8 cellular contexts compared by ENCODE assay signal in genomic region chr2:55617160-55618024, GRCh38.
DNase-seq lines count a peak whose midpoint lies in the region; ATAC-seq, FAIRE-seq and TF ChIP-seq lines count a peak whose summit lies in the region.

TSS of gene PPP4R3B (minus strand) at chr2:55617622. CDS start at chr2:55617285, 337 bp downstream.

- peak; percentile 71 for ATAC-seq in GM18520 (IDR thresholded peaks at IDR 0.05; ENCODE audit: unreplicated experiment)
- peak; percentile 84 for ATAC-seq in HG03064 (IDR thresholded peaks at IDR 0.05; ENCODE audit: low read depth, unreplicated experiment)

- H3K27me3 ChIP-seq in brain microvascular endothelial cell (replicated peaks), result no peaks in the 10 kb centered on the region

- peak; percentile 96 for DNase-seq in NCI-H2107 (lab: John Stamatoyannopoulos, UW)
- peak; percentile 99 for DNase-seq in brain microvascular endothelial cell
- DNase-seq in skeletal muscle cell (ENCODE audit: low read depth), result peak; percentile 99

- TF ChIP-seq CTCF in brain microvascular endothelial cell (IDR thresholded peaks at IDR 0.05; ENCODE audit: low read depth, low read length, missing control alignments), result peak; percentile 57

- in situ Hi-C loops in brain microvascular endothelial cell (cut with HindIII; ENCODE audit: low pct_ligation_motif_present, low sequenced_read_pairs), result no loop called here

- H3K27ac ChIP-seq in brain microvascular endothelial cell, result peak within 1 kb of the TSS; percentile 96

- FAIRE-seq in A204.1 (lab: Jason Lieb, UNC) (peak; percentile 96), TTC549 (lab: Jason Lieb, UNC) (peak; percentile 96)

- H3K36me3 ChIP-seq in brain microvascular endothelial cell (replicated peaks), result peaks cover 2% of the 10 kb centered on the region

- H3K4me3 ChIP-seq in brain microvascular endothelial cell (ENCODE audit: low read depth, low read length) (peak within 1 kb of the TSS; percentile 96), iPS-11a (ENCODE audit: low read depth, low read length) (peak within 1 kb of the TSS; percentile 100), skeletal muscle cell (ENCODE audit: low read depth, low read length) (peak within 1 kb of the TSS; percentile 98)

Comparison
In these comparisons a context has a peak if more than half of its experiments do, and no peak if none do; other contexts are left out.
1. Peak in every context shown above with its lines: DNase-seq, ATAC-seq, H3K4me3 ChIP-seq and H3K27ac ChIP-seq.